ENCODE assay signal across 8 cellular contexts in genomic region chr19:55632463-55632834, GRCh38. TPM values are rescaled to one million over a fixed set of nuclear protein-coding genes. Genes with fewer than 3 reads are reported as not detected.
DNase-seq lines count a peak whose midpoint lies in the region; ATAC-seq and TF ChIP-seq lines count a peak whose summit lies in the region.

No MANE protein-coding gene starts in this region.

- H3K27ac ChIP-seq in prostate gland (peak overlapping the region in 1 of 2 donors; percentile 52), vagina (peak overlapping the region; percentile 44)

- no peaks in the 10 kb centered on the region for H3K27me3 ChIP-seq in prostate gland (replicated peaks; ENCODE audit: insufficient read depth)
- no peaks in the 10 kb centered on the region for H3K27me3 ChIP-seq in vagina

- H3K36me3 ChIP-seq in prostate gland (no peaks in the 10 kb centered on the region), vagina (no peaks in the 10 kb centered on the region)

- H3K27me3 Mint-ChIP-seq in activated naive CD8-positive, alpha-beta T cell = no peaks in the 10 kb centered on the region

- no peak for TF ChIP-seq POLR2A in prostate gland (IDR thresholded peaks at IDR 0.05)
- no peak for TF ChIP-seq POLR2A in vagina (IDR thresholded peaks at IDR 0.05)

- H3K9me3 Mint-ChIP-seq in activated naive CD8-positive, alpha-beta T cell (ENCODE audit: low read depth) = no peaks in the 10 kb centered on the region

- peak overlapping the region; percentile 64 for H3K27ac Mint-ChIP-seq in activated naive CD8-positive, alpha-beta T cell

- TF ChIP-seq CTCF in GM12873 (IDR thresholded peaks at IDR 0.05; ENCODE audit: insufficient read depth, low read depth, low read length, missing control alignments) = peak; percentile 78
- peak; percentile 79 to 91 (median 89) for TF ChIP-seq CTCF in prostate gland (IDR thresholded peaks at IDR 0.05)
- peak; percentile 65 to 96 (median 94) for TF ChIP-seq CTCF in vagina (IDR thresholded peaks at IDR 0.05)

- H3K4me1 ChIP-seq in prostate gland (replicated peaks) (peaks cover 12% of the 10 kb centered on the region), vagina (peaks cover 29% of the 10 kb centered on the region)

- no peak for ATAC-seq in GM21717 (IDR thresholded peaks at IDR 0.05; ENCODE audit: unreplicated experiment)

- H3K9me3 ChIP-seq in prostate gland (no peaks in the 10 kb centered on the region), vagina (no peaks in the 10 kb centered on the region)

- H3K4me3 ChIP-seq in prostate gland (no peak overlapping the region), vagina (no peak overlapping the region)

- peak; percentile 93 for DNase-seq in NCI-H146 (lab: John Stamatoyannopoulos, UW)
- DNase-seq in SW 1271 (lab: John Stamatoyannopoulos, UW) = peak; percentile 72 to 83
- peak in 41 of 42 donors; percentile 49 to 98 (median 86) for DNase-seq in head of caudate nucleus
- peak; percentile 93 for DNase-seq in prostate gland (ENCODE audit: low spot score)
- DNase-seq in vagina (ENCODE audit: extremely low spot score in 2 of 2) = no peak

- peak overlapping the region; percentile 1 for H3K4me3 Mint-ChIP-seq in activated naive CD8-positive, alpha-beta T cell

- intact Hi-C loops in head of caudate nucleus (cut with DNase I) = no loop called here
- intact Hi-C loops in prostate gland (cut with DNase I) = loop anchor here (2.0 kb wide), 1 partner anchor 116 kb away; no protein-coding TSS in a partner anchor
- intact Hi-C loops in vagina (cut with DNase I) = no loop called here

- peaks cover 7% of the 10 kb centered on the region for H3K36me3 Mint-ChIP-seq in activated naive CD8-positive, alpha-beta T cell

- H3K4me1 Mint-ChIP-seq in activated naive CD8-positive, alpha-beta T cell (ENCODE audit: low read depth) = peaks cover 42% of the 10 kb centered on the region

- WGBS in prostate gland = 25% methylated on average over 3 of the region's 3 CpGs

RNA-seq across cellular contexts. Expression of gene ZNF784, which starts 8.1 kb away (rescaled TPM):
- total RNA-seq in prostate gland = 10 to 100 TPM in 1 of 2 donors, 1 to 10 TPM in 1; 8.9 to 17.2 TPM
- total RNA-seq in vagina = 5.2 TPM

RNA-seq across cellular contexts. Expression of gene ZNF580, which starts 8.4 kb away (rescaled TPM):
- total RNA-seq in prostate gland (10 to 100 TPM; 49.7 to 70.5 TPM), vagina (30.9 TPM)

RNA-seq across cellular contexts. Expression of gene ZNF581, which starts 11.0 kb away (rescaled TPM):
- total RNA-seq in prostate gland (10 to 100 TPM; 19.7 to 20.6 TPM), vagina (15.5 TPM)

RNA-seq across cellular contexts. Expression of gene CCDC106, which starts 15.6 kb away (rescaled TPM):
- total RNA-seq in prostate gland (10 to 100 TPM; 17.7 to 70.2 TPM), vagina (8.3 TPM)

RNA-seq across cellular contexts. Expression of gene U2AF2, which starts 22.4 kb away (rescaled TPM):
- total RNA-seq in prostate gland (100 to 1,000 TPM in 1 of 2 donors, 10 to 100 TPM in 1; 99.2 to 224 TPM), vagina (145 TPM)

Comparison
In these comparisons a context has a peak if more than half of its experiments do, and no peak if none do; other contexts are left out.
1. DNase-seq: peak in NCI-H146 (single experiment), SW 1271 (2 of 2), head of caudate nucleus (41 of 42) and prostate gland (single experiment); none in vagina (0 of 2).
2. Peak in every context shown above with its lines, with median percentiles within 50 percentile points of each other: CTCF ChIP-seq.